Comparison of ENCODE assay signal across 21 cellular contexts in genomic region chr1:37353871-37354270, GRCh38.
DNase-seq lines count a peak whose midpoint lies in the region; ATAC-seq, FAIRE-seq and TF ChIP-seq lines count a peak whose summit lies in the region.
"Had no signal": no experiment of that assay in that cellular context is flagged by ENCODE, and none has a peak within 500 bp of the region (broad histone marks: within the 10 kb centered on the region; RNA-seq: fewer than 3 reads in every experiment).

No MANE protein-coding gene starts in this region.

- H3K4me1 ChIP-seq in K562 (replicated peaks in 1 of 2; ENCODE audit: control insufficient read depth in 2 of 2, insufficient read depth in 2 of 2, low read length in 2 of 2) = no peaks in the 10 kb centered on the region
- H3K4me1 ChIP-seq: BLaER1, Caco-2 had no signal

- no peaks in the 10 kb centered on the region for H3K9me3 ChIP-seq in K562 (replicated peaks; ENCODE audit: control insufficient read depth, insufficient read depth, low read depth, low read length)
- H3K9me3 ChIP-seq: BLaER1, Caco-2 had no signal

- 2% methylated on average over 6 of the region's 6 CpGs for WGBS in K562 (ENCODE audit: insufficient coverage, low coverage, missing lambda C conversion rate)

- no peak overlapping the region for H2AFZ ChIP-seq in K562 (ENCODE audit: low read depth, low read length)
- H2AFZ ChIP-seq: GM23338 had no signal

- TF ChIP-seq POLR2A in K562 (conservative IDR thresholded peaks at IDR 0.05) = no peak

- TF ChIP-seq EP300 in K562 (IDR thresholded peaks at IDR 0.05; ENCODE audit: low read length) = no peak

- H3K4me1 Mint-ChIP-seq in natural killer cell treated with Interleukin-12 subunit alpha and Interleukin-12 subunit beta and Interleukin-15 and Interleukin-18, amount 100 ng/mL, for 72 hours (ENCODE audit: low read depth in 2 of 2) = no peaks in the 10 kb centered on the region
- no peaks in the 10 kb centered on the region for H3K4me1 Mint-ChIP-seq in natural killer cell
- H3K4me1 Mint-ChIP-seq: B cell; CD4-positive, CD25-positive, alpha-beta regulatory T cell had no signal

- no peak overlapping the region for H3K4me2 ChIP-seq in K562 (ENCODE audit: insufficient read depth, low read length)
- H3K4me2 ChIP-seq: BLaER1, GM23338 had no signal

- intact Hi-C loops in natural killer cell (cut with micrococcal nuclease) = no loop called here
- intact Hi-C loops in K562 (cut with micrococcal nuclease) = no loop called here

- no peaks in the 10 kb centered on the region; the same call in 1 of the 2 replicates for H4K20me1 ChIP-seq in K562 (replicated peaks; ENCODE audit: control insufficient read depth, insufficient read depth, low read length)
- H4K20me1 ChIP-seq: BLaER1 had no signal

- peaks cover 21 to 41% of the 10 kb centered on the region in 2 donors for H3K27me3 Mint-ChIP-seq in natural killer cell treated with Interleukin-12 subunit alpha and Interleukin-12 subunit beta and Interleukin-15 and Interleukin-18, amount 100 ng/mL, for 72 hours
- H3K27me3 Mint-ChIP-seq in natural killer cell (ENCODE audit: low read depth in 2 of 2) = peaks cover 23 to 38% of the 10 kb centered on the region in 2 donors

- peak; percentile 8 for DNase-seq in NCI-H1436 (lab: John Stamatoyannopoulos, UW)
- DNase-seq in NCI-H1436 treated with DMSO at 0.1 percent for 48 hours (lab: John Stamatoyannopoulos, UW) = no peak
- DNase-seq in natural killer cell treated with Interleukin-12 subunit alpha and Interleukin-12 subunit beta and Interleukin-15 and Interleukin-18, amount 100 ng/mL, for 72 hours (ENCODE audit: low spot score) = peak; percentile 6
- no peak for DNase-seq in natural killer cell
- no peak for DNase-seq in K562 (ENCODE audit: extremely low read depth in 1 of 4, low spot score in 3 of 4)
- DNase-seq: Caco-2; CD4-positive, CD25-positive, alpha-beta regulatory T cell; CD8-positive, alpha-beta T cell; DMS153; DND-41; H9; HFFc6 had no signal

- no peak overlapping the region for H3K4me3 Mint-ChIP-seq in natural killer cell treated with Interleukin-12 subunit alpha and Interleukin-12 subunit beta and Interleukin-15 and Interleukin-18, amount 100 ng/mL, for 72 hours
- no peak overlapping the region for H3K4me3 Mint-ChIP-seq in natural killer cell
- H3K4me3 Mint-ChIP-seq: B cell; CD4-positive, CD25-positive, alpha-beta regulatory T cell; CD8-positive, alpha-beta T cell; GM23338; H9; HFFc6 had no signal

- no peaks in the 10 kb centered on the region for H3K9me3 Mint-ChIP-seq in natural killer cell treated with Interleukin-12 subunit alpha and Interleukin-12 subunit beta and Interleukin-15 and Interleukin-18, amount 100 ng/mL, for 72 hours
- H3K9me3 Mint-ChIP-seq in natural killer cell = no peaks in the 10 kb centered on the region
- H3K9me3 Mint-ChIP-seq: CD8-positive, alpha-beta T cell; GM23338; H9 had no signal

- H3K9ac ChIP-seq in K562 (ENCODE audit: insufficient read depth in 1 of 2, low read depth in 2 of 2, low read length in 2 of 2) = no peak overlapping the region
- H3K9ac ChIP-seq: BLaER1 had no signal

- in situ Hi-C loops in K562 (cut with MboI) = no loop called here

- FAIRE-seq in K562 (lab: Jason Lieb, UNC) = no peak
- FAIRE-seq: A204.1, G401.6, GM12892 had no signal

- H3K27ac ChIP-seq in K562 (ENCODE audit: extremely low read depth, low read depth, low read length) = no peak overlapping the region
- H3K27ac ChIP-seq: 22Rv1, BLaER1, C4-2B had no signal

- no peaks in the 10 kb centered on the region for H3K36me3 ChIP-seq in K562 (ENCODE audit: control insufficient read depth, insufficient read depth, low read length)
- H3K36me3 ChIP-seq: BLaER1 had no signal

- no peaks in the 10 kb centered on the region for H3K36me3 Mint-ChIP-seq in natural killer cell treated with Interleukin-12 subunit alpha and Interleukin-12 subunit beta and Interleukin-15 and Interleukin-18, amount 100 ng/mL, for 72 hours
- no peaks in the 10 kb centered on the region for H3K36me3 Mint-ChIP-seq in natural killer cell
- H3K36me3 Mint-ChIP-seq: CD4-positive, CD25-positive, alpha-beta regulatory T cell; CD8-positive, alpha-beta T cell had no signal

- no peaks in the 10 kb centered on the region; a peak in 2 of 5 replicates for H3K27me3 ChIP-seq in K562 (ENCODE audit: control insufficient read depth in 2 of 2, insufficient read depth in 2 of 2, low read length in 2 of 2)
- H3K27me3 ChIP-seq: BLaER1 had no signal

- no peak overlapping the region for H3K27ac Mint-ChIP-seq in natural killer cell treated with Interleukin-12 subunit alpha and Interleukin-12 subunit beta and Interleukin-15 and Interleukin-18, amount 100 ng/mL, for 72 hours
- no peak overlapping the region for H3K27ac Mint-ChIP-seq in natural killer cell
- H3K27ac Mint-ChIP-seq: B cell; CD4-positive, CD25-positive, alpha-beta regulatory T cell; CD8-positive, alpha-beta T cell; GM23338; H9; HFFc6 had no signal

- no TSS peak for BruUV-seq in K562 (replicated peaks; lab: Mats Ljungman, UMichigan)

- TF ChIP-seq CTCF in natural killer cell (IDR thresholded peaks at IDR 0.05) (no peak), K562 (IDR thresholded peaks at IDR 0.05 in 2 of 3, conservative IDR thresholded peaks at IDR 0.05 in 1 of 3; ENCODE audit: insufficient read depth in 2 of 3, low read depth in 1 of 3, low read length in 3 of 3) (no peak)

- no peaks in the 10 kb centered on the region for H3K79me2 ChIP-seq in K562 (ENCODE audit: control insufficient read depth, insufficient read depth, low read length)

- H3K9me1 ChIP-seq in K562 (ENCODE audit: control insufficient read depth, insufficient read depth, low read length) = no peaks in the 10 kb centered on the region

- no peak for ATAC-seq in natural killer cell treated with Interleukin-12 subunit alpha and Interleukin-12 subunit beta and Interleukin-15 and Interleukin-18, amount 100 ng/mL, for 72 hours
- ATAC-seq in natural killer cell (no peak), K562 (no peak), HG03442 (IDR thresholded peaks at IDR 0.05; ENCODE audit: unreplicated experiment) (no peak)
- ATAC-seq: CD8-positive, alpha-beta T cell; GM23338 had no signal

- CTCF ChIA-PET in K562 (lab: Yijun Ruan, JAX; ENCODE audit: low intra/inter-chr PET ratio) = no interaction called here

- H3K4me3 ChIP-seq in K562 = no peak overlapping the region
- H3K4me3 ChIP-seq: BLaER1, GM23338 had no signal

- no peak for TF ChIP-seq RAD21 in K562 (CRISPR knock-in tag; conservative IDR thresholded peaks at IDR 0.05 in 1 of 2, IDR thresholded peaks at IDR 0.05 in 1 of 2)

- POLR2A ChIA-PET in K562 (lab: Yijun Ruan, JAX) = no interaction called here

TF ChIP-seq in K562, 482 proteins besides CTCF, POLR2A, EP300 and RAD21:
- TF ChIP-seq ZNF124 (CRISPR knock-in tag; IDR thresholded peaks at IDR 0.05) = no peak
- TF ChIP-seq ESRRA (IDR thresholded peaks at IDR 0.05; ENCODE audit: borderline replicate concordance, low read depth) = peak; percentile 29; the same call in 1 of the 2 replicates
TF ChIP-seq in K562: peak in this region for 1.

Comparison
In these comparisons a context has a peak if more than half of its experiments do, and no peak if none do; other contexts are left out.
1. DNase-seq: peak in NCI-H1436 (single experiment) and natural killer cell treated with Interleukin-12 subunit alpha and Interleukin-12 subunit beta and Interleukin-15 and Interleukin-18, amount 100 ng/mL, for 72 hours (single experiment); none in NCI-H1436 treated with DMSO at 0.1 percent for 48 hours (single experiment), natural killer cell (single experiment) and K562 (0 of 4).